Comparison of ENCODE assay signal across 1 cellular context in the genomic region with DNA sequence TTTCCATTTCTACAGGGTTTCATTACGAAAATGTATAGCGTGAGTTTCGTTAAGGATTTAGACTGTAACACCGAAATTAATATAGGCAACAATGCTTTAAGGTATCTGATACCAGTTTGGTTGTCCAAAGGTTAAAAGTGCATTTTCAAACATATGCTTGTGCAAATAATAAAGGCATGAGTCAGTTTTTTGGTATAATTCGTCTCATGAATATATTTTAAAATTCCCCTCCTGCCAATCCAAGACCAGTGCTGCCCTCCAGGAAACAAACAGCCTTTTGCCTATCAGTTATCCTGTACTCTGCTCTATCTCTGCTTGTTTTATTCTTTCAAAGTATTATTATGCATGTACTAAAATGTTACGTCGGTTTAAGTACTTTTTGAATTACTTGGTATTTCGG.
TF ChIP-seq lines count a peak whose summit lies in the region.

No MANE protein-coding gene starts in this region.

TF ChIP-seq in HepG2, 621 proteins besides CTCF, POLR2A, EP300 and RAD21 (continued from another document):
- no peak for TF ChIP-seq ZSCAN9 (CRISPR knock-in tag; IDR thresholded peaks at IDR 0.05; ENCODE audit: borderline replicate concordance)
- TF ChIP-seq, protein P1, sequence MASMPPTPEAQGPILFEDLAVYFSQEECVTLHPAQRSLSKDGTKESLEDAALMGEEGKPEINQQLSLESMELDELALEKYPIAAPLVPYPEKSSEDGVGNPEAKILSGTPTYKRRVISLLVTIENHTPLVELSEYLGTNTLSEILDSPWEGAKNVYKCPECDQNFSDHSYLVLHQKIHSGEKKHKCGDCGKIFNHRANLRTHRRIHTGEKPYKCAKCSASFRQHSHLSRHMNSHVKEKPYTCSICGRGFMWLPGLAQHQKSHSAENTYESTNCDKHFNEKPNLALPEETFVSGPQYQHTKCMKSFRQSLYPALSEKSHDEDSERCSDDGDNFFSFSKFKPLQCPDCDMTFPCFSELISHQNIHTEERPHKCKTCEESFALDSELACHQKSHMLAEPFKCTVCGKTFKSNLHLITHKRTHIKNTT (CRISPR knock-in tag; IDR thresholded peaks at IDR 0.05) = no peak
